12 cellular contexts compared by ENCODE assay signal in the genomic region with DNA sequence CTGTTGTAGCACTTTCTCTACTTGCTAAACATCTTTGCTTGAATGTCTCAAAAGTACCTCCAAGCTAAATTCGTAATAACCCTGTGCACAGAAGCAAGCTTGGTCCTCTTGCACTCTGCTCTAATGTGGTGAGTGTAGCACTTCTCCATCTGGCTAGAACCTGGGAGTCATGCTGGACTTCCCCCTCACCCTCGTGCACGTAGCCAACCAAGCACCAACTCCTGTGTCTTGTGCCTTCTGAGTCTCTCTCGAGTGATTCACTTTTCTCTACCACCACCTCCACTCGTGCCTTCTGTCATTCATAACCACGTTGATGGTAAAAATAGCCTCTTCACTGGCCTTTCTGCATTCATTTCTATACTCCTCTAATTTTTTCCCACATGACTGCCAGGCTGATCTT.
DNase-seq lines count a peak whose midpoint lies in the region; ATAC-seq, FAIRE-seq and TF ChIP-seq lines count a peak whose summit lies in the region.
"Had no signal": no experiment of that assay in that cellular context is flagged by ENCODE, and none has a peak within 500 bp of the region (broad histone marks: within the 10 kb centered on the region; RNA-seq: fewer than 3 reads in every experiment).

No MANE protein-coding gene starts in this region.

- TF ChIP-seq EP300 in GM12878 (IDR thresholded peaks at IDR 0.05; ENCODE audit: borderline replicate concordance in 1 of 2, control insufficient read depth in 1 of 2, low read depth in 2 of 2, low read length in 2 of 2) = no peak

- intact Hi-C loops in GM12878 (cut with micrococcal nuclease; ENCODE audit: unreplicated experiment) = no loop called here
- intact Hi-C loops in adrenal gland (cut with DNase I) = no loop called here

- WGBS in GM12878 (ENCODE audit: insufficient coverage, insufficient replicate concordance, low lambda C conversion rate, missing lambda C conversion rate) = 4% methylated on average over 6 of the region's 6 CpGs
- 62 to 73% (median 68%) methylated on average over 6 of the region's 6 CpGs for WGBS in adrenal gland, 4 donors

- H3K27ac ChIP-seq in GM12878 (ENCODE audit: control insufficient read depth, insufficient read depth) (no peak overlapping the region), adrenal gland (no peak overlapping the region)
- H3K27ac ChIP-seq: BLaER1 had no signal

- H3K4me3 ChIP-seq in GM12878 (no peak overlapping the region), adrenal gland (no peak overlapping the region)
- H3K4me3 ChIP-seq: BLaER1 had no signal

- no peak for FAIRE-seq in GM12878 (lab: Jason Lieb, UNC)

- BruUV-seq in GM12878 (replicated peaks; lab: Mats Ljungman, UMichigan) = no TSS peak

- DNase-seq in A172 (ENCODE audit: low spot score) (peak; percentile 27), GM12878 (ENCODE audit: low read depth, low spot score) (peak; percentile 34), adrenal gland (no peak), LoVo (ENCODE audit: low spot score) (no peak), COLO829 (ENCODE audit: low spot score) (no peak)
- DNase-seq: activated T-cell treated with anti-CD3 and anti-CD28 coated beads for 4 hours; effector memory CD8-positive, alpha-beta T cell; KG1 had no signal

- TF ChIP-seq RAD21 in GM12878 (IDR thresholded peaks at IDR 0.05; ENCODE audit: insufficient read depth, low read depth, low read length) = no peak

- H4K20me1 ChIP-seq in GM12878 (ENCODE audit: control insufficient read depth, insufficient read depth) = no peaks in the 10 kb centered on the region
- H4K20me1 ChIP-seq: BLaER1 had no signal

- no peak overlapping the region for H3K9ac ChIP-seq in GM12878 (ENCODE audit: control insufficient read depth, insufficient read depth, low read length)
- H3K9ac ChIP-seq: BLaER1 had no signal

- no peak overlapping the region for H3K4me2 ChIP-seq in GM12878 (ENCODE audit: control insufficient read depth, insufficient read depth)
- H3K4me2 ChIP-seq: BLaER1 had no signal

- RAD21 ChIA-PET in GM12878 (lab: Charles Lee; ENCODE audit: unreplicated experiment) = interaction anchor here (1.5 to 2.0 kb wide), 2 partner anchors 47 to 98 kb away, joined by 3 to 5 read pairs; no protein-coding TSS in a partner anchor

- no peaks in the 10 kb centered on the region; the same call in 1 of the 2 replicates for H3K4me1 ChIP-seq in GM12878 (ENCODE audit: control insufficient read depth, insufficient read depth, low read length)
- H3K4me1 ChIP-seq in adrenal gland (replicated peaks in 1 of 2) = no peaks in the 10 kb centered on the region
- H3K4me1 ChIP-seq: BLaER1 had no signal

- CTCF ChIA-PET in GM12878 (lab: Yijun Ruan, JAX) = interaction anchor here (0.9 to 2.8 kb wide), 4 partner anchors 10 to 48 kb away, joined by 3 to 7 read pairs (median 3); no protein-coding TSS in a partner anchor

- H3K36me3 ChIP-seq in GM12878 (ENCODE audit: control insufficient read depth in 2 of 2, insufficient read depth in 2 of 2, low read length in 1 of 2) (no peaks in the 10 kb centered on the region), adrenal gland (replicated peaks in 1 of 2) (no peaks in the 10 kb centered on the region)
- H3K36me3 ChIP-seq: BLaER1 had no signal

- TF ChIP-seq CTCF in GM12878 (IDR thresholded peaks at IDR 0.05 in 2 of 3, conservative IDR thresholded peaks at IDR 0.05 in 1 of 3; ENCODE audit: control insufficient read depth in 2 of 3, extremely low read depth in 1 of 3, insufficient read depth in 1 of 3, low read depth in 3 of 3, low read length in 3 of 3) = no peak
- no peak for TF ChIP-seq CTCF in adrenal gland (IDR thresholded peaks at IDR 0.05)

- in situ Hi-C loops in GM12878 (cut with MboI) = no loop called here

- TF ChIP-seq POLR2A in GM12878 (IDR thresholded peaks at IDR 0.05; ENCODE audit: low read depth, low read length) (no peak), adrenal gland (IDR thresholded peaks at IDR 0.05) (no peak)

- POLR2A ChIA-PET in GM12878 (lab: Charles Lee) = no interaction called here

- peak; percentile 96 for ATAC-seq in GM19351 (IDR thresholded peaks at IDR 0.05; ENCODE audit: unreplicated experiment)
- ATAC-seq in HG03108 (IDR thresholded peaks at IDR 0.05; ENCODE audit: unreplicated experiment) = peak; percentile 94
- peak; percentile 69 for ATAC-seq in GM12878
- ATAC-seq in GM19397 (IDR thresholded peaks at IDR 0.05; ENCODE audit: unreplicated experiment) = no peak
- ATAC-seq: effector memory CD8-positive, alpha-beta T cell had no signal

- H3K9me3 ChIP-seq in GM12878 (replicated peaks; ENCODE audit: control insufficient read depth, insufficient read depth, low read length) (no peaks in the 10 kb centered on the region; the same call in 2 of the 3 replicates), adrenal gland (replicated peaks in 1 of 3) (no peaks in the 10 kb centered on the region)

- H3K27me3 ChIP-seq in GM12878 (replicated peaks in 1 of 2; ENCODE audit: control insufficient read depth in 2 of 2, insufficient read depth in 2 of 2, low read length in 1 of 2) (no peaks in the 10 kb centered on the region), adrenal gland (no peaks in the 10 kb centered on the region)
- H3K27me3 ChIP-seq: BLaER1 had no signal

- no peaks in the 10 kb centered on the region for H3K79me2 ChIP-seq in GM12878 (ENCODE audit: control insufficient read depth, insufficient read depth, low read length)

- H2AFZ ChIP-seq in GM12878 (ENCODE audit: control insufficient read depth, low read depth, low read length) = no peak overlapping the region

- SMC1A ChIA-PET in GM12878 (lab: Charles Lee; ENCODE audit: uncharacterized antibody, unreplicated experiment) = interaction anchor here (1.0 to 1.8 kb wide), 3 partner anchors 7 to 48 kb away, joined by 3 to 4 read pairs (median 4); no protein-coding TSS in a partner anchor

TF ChIP-seq in GM12878, 131 proteins besides CTCF, POLR2A, EP300 and RAD21 (continues in another document):
- no peak for TF ChIP-seq CHD1 (IDR thresholded peaks at IDR 0.05; ENCODE audit: low read depth, low read length)
- peak; percentile 39 to 87; a peak in 3 of 4 replicates for TF ChIP-seq BHLHE40 (IDR thresholded peaks at IDR 0.05; ENCODE audit: borderline replicate concordance in 1 of 2, low read depth in 2 of 2, low read length in 1 of 2)
- no peak for TF ChIP-seq PAX8 (IDR thresholded peaks at IDR 0.05)
- TF ChIP-seq, protein P1, sequence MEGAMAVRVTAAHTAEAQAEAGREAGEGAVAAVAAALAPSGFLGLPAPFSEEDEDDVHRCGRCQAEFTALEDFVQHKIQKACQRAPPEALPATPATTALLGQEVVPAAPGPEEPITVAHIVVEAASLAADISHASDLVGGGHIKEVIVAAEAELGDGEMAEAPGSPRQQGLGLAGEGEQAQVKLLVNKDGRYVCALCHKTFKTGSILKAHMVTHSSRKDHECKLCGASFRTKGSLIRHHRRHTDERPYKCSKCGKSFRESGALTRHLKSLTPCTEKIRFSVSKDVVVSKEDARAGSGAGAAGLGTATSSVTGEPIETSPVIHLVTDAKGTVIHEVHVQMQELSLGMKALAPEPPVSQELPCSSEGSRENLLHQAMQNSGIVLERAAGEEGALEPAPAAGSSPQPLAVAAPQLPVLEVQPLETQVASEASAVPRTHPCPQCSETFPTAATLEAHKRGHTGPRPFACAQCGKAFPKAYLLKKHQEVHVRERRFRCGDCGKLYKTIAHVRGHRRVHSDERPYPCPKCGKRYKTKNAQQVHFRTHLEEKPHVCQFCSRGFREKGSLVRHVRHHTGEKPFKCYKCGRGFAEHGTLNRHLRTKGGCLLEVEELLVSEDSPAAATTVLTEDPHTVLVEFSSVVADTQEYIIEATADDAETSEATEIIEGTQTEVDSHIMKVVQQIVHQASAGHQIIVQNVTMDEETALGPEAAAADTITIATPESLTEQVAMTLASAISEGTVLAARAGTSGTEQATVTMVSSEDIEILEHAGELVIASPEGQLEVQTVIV (IDR thresholded peaks at IDR 0.05; ENCODE audit: borderline replicate concordance, partially characterized antibody) = no peak
- TF ChIP-seq MYC (IDR thresholded peaks at IDR 0.05; ENCODE audit: insufficient read depth, insufficient read length, insufficient replicate concordance, low read length, severe bottlenecking) = no peak
- TF ChIP-seq, protein P2, sequence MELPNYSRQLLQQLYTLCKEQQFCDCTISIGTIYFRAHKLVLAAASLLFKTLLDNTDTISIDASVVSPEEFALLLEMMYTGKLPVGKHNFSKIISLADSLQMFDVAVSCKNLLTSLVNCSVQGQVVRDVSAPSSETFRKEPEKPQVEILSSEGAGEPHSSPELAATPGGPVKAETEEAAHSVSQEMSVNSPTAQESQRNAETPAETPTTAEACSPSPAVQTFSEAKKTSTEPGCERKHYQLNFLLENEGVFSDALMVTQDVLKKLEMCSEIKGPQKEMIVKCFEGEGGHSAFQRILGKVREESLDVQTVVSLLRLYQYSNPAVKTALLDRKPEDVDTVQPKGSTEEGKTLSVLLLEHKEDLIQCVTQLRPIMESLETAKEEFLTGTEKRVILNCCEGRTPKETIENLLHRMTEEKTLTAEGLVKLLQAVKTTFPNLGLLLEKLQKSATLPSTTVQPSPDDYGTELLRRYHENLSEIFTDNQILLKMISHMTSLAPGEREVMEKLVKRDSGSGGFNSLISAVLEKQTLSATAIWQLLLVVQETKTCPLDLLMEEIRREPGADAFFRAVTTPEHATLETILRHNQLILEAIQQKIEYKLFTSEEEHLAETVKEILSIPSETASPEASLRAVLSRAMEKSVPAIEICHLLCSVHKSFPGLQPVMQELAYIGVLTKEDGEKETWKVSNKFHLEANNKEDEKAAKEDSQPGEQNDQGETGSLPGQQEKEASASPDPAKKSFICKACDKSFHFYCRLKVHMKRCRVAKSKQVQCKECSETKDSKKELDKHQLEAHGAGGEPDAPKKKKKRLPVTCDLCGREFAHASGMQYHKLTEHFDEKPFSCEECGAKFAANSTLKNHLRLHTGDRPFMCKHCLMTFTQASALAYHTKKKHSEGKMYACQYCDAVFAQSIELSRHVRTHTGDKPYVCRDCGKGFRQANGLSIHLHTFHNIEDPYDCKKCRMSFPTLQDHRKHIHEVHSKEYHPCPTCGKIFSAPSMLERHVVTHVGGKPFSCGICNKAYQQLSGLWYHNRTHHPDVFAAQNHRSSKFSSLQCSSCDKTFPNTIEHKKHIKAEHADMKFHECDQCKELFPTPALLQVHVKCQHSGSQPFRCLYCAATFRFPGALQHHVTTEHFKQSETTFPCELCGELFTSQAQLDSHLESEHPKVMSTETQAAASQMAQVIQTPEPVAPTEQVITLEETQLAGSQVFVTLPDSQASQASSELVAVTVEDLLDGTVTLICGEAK (IDR thresholded peaks at IDR 0.05; ENCODE audit: borderline replicate concordance) = no peak
- TF ChIP-seq CEBPB (IDR thresholded peaks at IDR 0.05; ENCODE audit: borderline replicate concordance in 1 of 2, low read depth in 2 of 2, low read length in 2 of 2) = no peak
- no peak for TF ChIP-seq NFXL1 (IDR thresholded peaks at IDR 0.05; ENCODE audit: borderline replicate concordance)
- no peak for TF ChIP-seq RFX5 (IDR thresholded peaks at IDR 0.05; ENCODE audit: low read depth, low read length)
- no peak for TF ChIP-seq YY1 (IDR thresholded peaks at IDR 0.05; ENCODE audit: low read depth, low read length)
- no peak for TF ChIP-seq KAT2A (conservative IDR thresholded peaks at IDR 0.05; ENCODE audit: control insufficient read depth, low read depth, low read length)
- peak; percentile 22; the same call in 1 of the 2 replicates for TF ChIP-seq MTA2 (IDR thresholded peaks at IDR 0.05; ENCODE audit: low read depth)
- no peak for TF ChIP-seq CHD4 (IDR thresholded peaks at IDR 0.05)

Comparison
In these comparisons a context has a peak if more than half of its experiments do, and no peak if none do; other contexts are left out.
1. DNase-seq: peak in A172 (single experiment) and GM12878 (single experiment); none in adrenal gland (0 of 7), LoVo (single experiment) and COLO829 (single experiment).